Comparison of ENCODE assay signal across 23 cellular contexts in genomic region chr1:2402420-2402819, GRCh38. TPM values are rescaled to one million over a fixed set of nuclear protein-coding genes. Genes with fewer than 3 reads are reported as not detected.
DNase-seq lines count a peak whose midpoint lies in the region; ATAC-seq and TF ChIP-seq lines count a peak whose summit lies in the region.
"Had no signal": no experiment of that assay in that cellular context is flagged by ENCODE, and none has a peak within 500 bp of the region (broad histone marks: within the 10 kb centered on the region; RNA-seq: fewer than 3 reads in every experiment).

No MANE protein-coding gene starts in this region.

- no peaks in the 10 kb centered on the region for H3K27me3 Mint-ChIP-seq in natural killer cell (ENCODE audit: low read depth in 2 of 2)
- H3K27me3 Mint-ChIP-seq in natural killer cell treated with Interleukin-12 subunit alpha and Interleukin-12 subunit beta and Interleukin-15 and Interleukin-18, amount 100 ng/mL, for 72 hours = no peaks in the 10 kb centered on the region
- H3K27me3 Mint-ChIP-seq in activated naive CD8-positive, alpha-beta T cell treated with anti-CD3 and anti-CD28 coated beads, Interleukin-2, amount 50 U/mL, for 24 hours = no peaks in the 10 kb centered on the region

- DNase-seq in natural killer cell (no peak), A172 (ENCODE audit: low spot score) (no peak), MV-4-11 (lab: John Stamatoyannopoulos, UW) (no peak)
- DNase-seq in natural killer cell treated with Interleukin-12 subunit alpha and Interleukin-12 subunit beta and Interleukin-15 and Interleukin-18, amount 100 ng/mL, for 72 hours (ENCODE audit: low spot score) = no peak
- no peak for DNase-seq in activated naive CD8-positive, alpha-beta T cell treated with anti-CD3 and anti-CD28 coated beads, Interleukin-2, amount 50 U/mL, for 24 hours
- DNase-seq in stimulated activated effector memory CD8-positive, alpha-beta T cell treated with anti-CD3 and anti-CD28 coated beads, Interleukin-12 subunit alpha, Interleukin-12 subunit beta, amount 100 ng/mL, for 72 hours (ENCODE audit: low spot score in 2 of 2) = no peak
- DNase-seq: activated CD4-positive, alpha-beta T cell treated with anti-CD3 and anti-CD28 coated beads for 1 hour; amniotic stem cell; brain microvascular endothelial cell; hippocampal formation; left cardiac atrium; NCI-H1694; NCI-H446; NCI-H748 treated with DMSO at 0.1 percent for 48 hours; stimulated activated CD4-positive, alpha-beta T cell treated with anti-CD3 and anti-CD28 coated beads, Interleukin-15, amount 100 ng/mL, for 24 hours; stimulated activated CD4-positive, alpha-beta T cell treated with anti-CD3 and anti-CD28 coated beads, Interleukin-4, amount 100 ng/mL, for 4 hours; T-helper 1 cell; upper lobe of right lung had no signal

- H3K4me3 Mint-ChIP-seq in natural killer cell = no peak overlapping the region
- H3K4me3 Mint-ChIP-seq in natural killer cell treated with Interleukin-12 subunit alpha and Interleukin-12 subunit beta and Interleukin-15 and Interleukin-18, amount 100 ng/mL, for 72 hours = no peak overlapping the region
- no peak overlapping the region for H3K4me3 Mint-ChIP-seq in activated naive CD8-positive, alpha-beta T cell treated with anti-CD3 and anti-CD28 coated beads, Interleukin-2, amount 50 U/mL, for 24 hours
- H3K4me3 Mint-ChIP-seq in stimulated activated effector memory CD8-positive, alpha-beta T cell treated with anti-CD3 and anti-CD28 coated beads, Interleukin-12 subunit alpha, Interleukin-12 subunit beta, amount 100 ng/mL, for 72 hours = no peak overlapping the region
- H3K4me3 Mint-ChIP-seq: nephron had no signal

- ATAC-seq in natural killer cell (no peak), GM21786 (IDR thresholded peaks at IDR 0.05; ENCODE audit: unreplicated experiment) (no peak)
- ATAC-seq in natural killer cell treated with Interleukin-12 subunit alpha and Interleukin-12 subunit beta and Interleukin-15 and Interleukin-18, amount 100 ng/mL, for 72 hours = no peak
- peak; percentile 5 for ATAC-seq in activated naive CD8-positive, alpha-beta T cell treated with anti-CD3 and anti-CD28 coated beads, Interleukin-2, amount 50 U/mL, for 24 hours
- no peak for ATAC-seq in stimulated activated effector memory CD8-positive, alpha-beta T cell treated with anti-CD3 and anti-CD28 coated beads, Interleukin-12 subunit alpha, Interleukin-12 subunit beta, amount 100 ng/mL, for 72 hours
- ATAC-seq: gastroesophageal sphincter, HCT116, left cardiac atrium, upper lobe of right lung had no signal

- H3K27ac Mint-ChIP-seq in natural killer cell = peak overlapping the region; percentile 38 to 78
- peak overlapping the region in 1 of 2 donors; percentile 74 for H3K27ac Mint-ChIP-seq in natural killer cell treated with Interleukin-12 subunit alpha and Interleukin-12 subunit beta and Interleukin-15 and Interleukin-18, amount 100 ng/mL, for 72 hours
- H3K27ac Mint-ChIP-seq in activated naive CD8-positive, alpha-beta T cell treated with anti-CD3 and anti-CD28 coated beads, Interleukin-2, amount 50 U/mL, for 24 hours = no peak overlapping the region
- peak overlapping the region; percentile 79 for H3K27ac Mint-ChIP-seq in stimulated activated effector memory CD8-positive, alpha-beta T cell treated with anti-CD3 and anti-CD28 coated beads, Interleukin-12 subunit alpha, Interleukin-12 subunit beta, amount 100 ng/mL, for 72 hours

- H3K4me1 Mint-ChIP-seq in natural killer cell = peaks cover 5 to 9% of the 10 kb centered on the region in 2 donors
- peaks cover 13 to 18% of the 10 kb centered on the region in 2 donors for H3K4me1 Mint-ChIP-seq in natural killer cell treated with Interleukin-12 subunit alpha and Interleukin-12 subunit beta and Interleukin-15 and Interleukin-18, amount 100 ng/mL, for 72 hours (ENCODE audit: low read depth in 2 of 2)
- H3K4me1 Mint-ChIP-seq in activated naive CD8-positive, alpha-beta T cell treated with anti-CD3 and anti-CD28 coated beads, Interleukin-2, amount 50 U/mL, for 24 hours = peaks cover 1% of the 10 kb centered on the region
- peaks cover 15% of the 10 kb centered on the region for H3K4me1 Mint-ChIP-seq in stimulated activated effector memory CD8-positive, alpha-beta T cell treated with anti-CD3 and anti-CD28 coated beads, Interleukin-12 subunit alpha, Interleukin-12 subunit beta, amount 100 ng/mL, for 72 hours
- H3K4me1 Mint-ChIP-seq: nephron had no signal

- intact Hi-C loops in natural killer cell (cut with micrococcal nuclease) = no loop called here

- no peaks in the 10 kb centered on the region for H3K9me3 Mint-ChIP-seq in natural killer cell
- H3K9me3 Mint-ChIP-seq in natural killer cell treated with Interleukin-12 subunit alpha and Interleukin-12 subunit beta and Interleukin-15 and Interleukin-18, amount 100 ng/mL, for 72 hours = no peaks in the 10 kb centered on the region
- no peaks in the 10 kb centered on the region for H3K9me3 Mint-ChIP-seq in activated naive CD8-positive, alpha-beta T cell treated with anti-CD3 and anti-CD28 coated beads, Interleukin-2, amount 50 U/mL, for 24 hours
- no peaks in the 10 kb centered on the region for H3K9me3 Mint-ChIP-seq in stimulated activated effector memory CD8-positive, alpha-beta T cell treated with anti-CD3 and anti-CD28 coated beads, Interleukin-12 subunit alpha, Interleukin-12 subunit beta, amount 100 ng/mL, for 72 hours
- H3K9me3 Mint-ChIP-seq: nephron had no signal

- TF ChIP-seq POLR2A in Raji (IDR thresholded peaks at IDR 0.05; ENCODE audit: insufficient read depth, low read depth, low read length) = peak; percentile 8; the same call in 1 of the 2 replicates

- TF ChIP-seq CTCF in natural killer cell (IDR thresholded peaks at IDR 0.05) = no peak

- no peaks in the 10 kb centered on the region for H3K36me3 Mint-ChIP-seq in natural killer cell
- peaks cover 11% of the 10 kb centered on the region for H3K36me3 Mint-ChIP-seq in natural killer cell treated with Interleukin-12 subunit alpha and Interleukin-12 subunit beta and Interleukin-15 and Interleukin-18, amount 100 ng/mL, for 72 hours
- peaks cover 40% of the 10 kb centered on the region for H3K36me3 Mint-ChIP-seq in activated naive CD8-positive, alpha-beta T cell treated with anti-CD3 and anti-CD28 coated beads, Interleukin-2, amount 50 U/mL, for 24 hours (ENCODE audit: low read depth)
- peaks cover 88% of the 10 kb centered on the region for H3K36me3 Mint-ChIP-seq in stimulated activated effector memory CD8-positive, alpha-beta T cell treated with anti-CD3 and anti-CD28 coated beads, Interleukin-12 subunit alpha, Interleukin-12 subunit beta, amount 100 ng/mL, for 72 hours

RNA-seq across cellular contexts. Expression of gene PEX10, which starts 9.9 kb away (rescaled TPM):
- 10 to 100 TPM in 1 of 3 donors, 1 to 10 TPM in 2; 8.1 to 11.1 (median 9.8) TPM for total RNA-seq in natural killer cell
- 10 to 100 TPM; 10.7 to 18.9 TPM for total RNA-seq in natural killer cell treated with Interleukin-12 subunit alpha and Interleukin-12 subunit beta and Interleukin-15 and Interleukin-18, amount 100 ng/mL, for 72 hours
- 17.0 and 24.0 TPM in 2 replicates for total RNA-seq in A172 (2014; rRNA removed; shearing (Covaris generic))

RNA-seq across cellular contexts. Expression of gene RER1, which starts 10.8 kb away (rescaled TPM):
- total RNA-seq in natural killer cell = 10 to 100 TPM; 89.2 to 98.9 (median 91.9) TPM
- 100 to 1,000 TPM; 139 to 161 TPM for total RNA-seq in natural killer cell treated with Interleukin-12 subunit alpha and Interleukin-12 subunit beta and Interleukin-15 and Interleukin-18, amount 100 ng/mL, for 72 hours
- 57.3 and 62.5 TPM in 2 replicates for total RNA-seq in A172 (2014; rRNA removed; shearing (Covaris generic))

RNA-seq across cellular contexts. Expression of gene MORN1, which starts 11.1 kb away (rescaled TPM):
- total RNA-seq in natural killer cell = 1 to 10 TPM; 8.0 to 9.3 (median 8.8) TPM
- 1 to 10 TPM; 4.0 to 7.5 TPM for total RNA-seq in natural killer cell treated with Interleukin-12 subunit alpha and Interleukin-12 subunit beta and Interleukin-15 and Interleukin-18, amount 100 ng/mL, for 72 hours
- total RNA-seq in A172 (2014; rRNA removed; shearing (Covaris generic)) = 5.1 and 7.0 TPM in 2 replicates
